9 cellular contexts compared by ENCODE assay signal in genomic region chr10:25682203-25682950, GRCh38.
DNase-seq lines count a peak whose midpoint lies in the region; ATAC-seq lines count a peak whose summit lies in the region.
"Had no signal": no experiment of that assay in that cellular context is flagged by ENCODE, and none has a peak within 500 bp of the region (broad histone marks: within the 10 kb centered on the region; RNA-seq: fewer than 3 reads in every experiment).

No MANE protein-coding gene starts in this region.

- peaks cover 3% of the 10 kb centered on the region; the same call in 1 of the 2 replicates for H3K27me3 ChIP-seq in SJCRH30

- no peak overlapping the region for H3K4me3 ChIP-seq in SJCRH30
- H3K4me3 ChIP-seq: mucosa of descending colon had no signal

- DNase-seq in GM03348 (ENCODE audit: low spot score) (peak; percentile 48), SJCRH30 (peak; percentile 20 to 32), globus pallidus (ENCODE audit: low spot score) (peak; percentile 71), pons (ENCODE audit: low spot score) (peak; percentile 85)
- no peak for DNase-seq in stimulated activated naive CD8-positive, alpha-beta T cell treated with anti-CD3 and anti-CD28 coated beads, Interleukin-15, Interleukin-2, amounts not matched to agents 100 U/mL and 50 U/mL, for 24 hours
- no peak for DNase-seq in NK-92 treated with Interleukin-12 subunit alpha and Interleukin-12 subunit beta, amount 100 ng/mL, for 24 hours (lab: John Stamatoyannopoulos, UW)

- H3K27ac ChIP-seq in SJCRH30, result no peak overlapping the region

- no peaks in the 10 kb centered on the region for H3K4me1 ChIP-seq in SJCRH30

- ATAC-seq in stimulated activated naive CD8-positive, alpha-beta T cell treated with anti-CD3 and anti-CD28 coated beads, Interleukin-15, Interleukin-2, amounts not matched to agents 100 U/mL and 50 U/mL, for 24 hours, result no peak
- ATAC-seq in GM21367 (IDR thresholded peaks at IDR 0.05; ENCODE audit: unreplicated experiment), result no peak
- ATAC-seq in GM19351 (IDR thresholded peaks at IDR 0.05; ENCODE audit: unreplicated experiment), result no peak
- ATAC-seq: mucosa of descending colon had no signal

- H3K9me3 ChIP-seq in SJCRH30 (replicated peaks), result no peaks in the 10 kb centered on the region
- H3K9me3 ChIP-seq: mucosa of descending colon had no signal

- no peaks in the 10 kb centered on the region for H3K36me3 ChIP-seq in SJCRH30

Comparison
In these comparisons a context has a peak if more than half of its experiments do, and no peak if none do; other contexts are left out.
1. DNase-seq: peak in GM03348 (single experiment), SJCRH30 (2 of 2), globus pallidus (single experiment) and pons (single experiment); none in stimulated activated naive CD8-positive, alpha-beta T cell treated with anti-CD3 and anti-CD28 coated beads, Interleukin-15, Interleukin-2, amounts not matched to agents 100 U/mL and 50 U/mL, for 24 hours (single experiment) and NK-92 treated with Interleukin-12 subunit alpha and Interleukin-12 subunit beta, amount 100 ng/mL, for 24 hours (single experiment).